Comparison of ENCODE assay signal across 1 cellular context in the genomic region with DNA sequence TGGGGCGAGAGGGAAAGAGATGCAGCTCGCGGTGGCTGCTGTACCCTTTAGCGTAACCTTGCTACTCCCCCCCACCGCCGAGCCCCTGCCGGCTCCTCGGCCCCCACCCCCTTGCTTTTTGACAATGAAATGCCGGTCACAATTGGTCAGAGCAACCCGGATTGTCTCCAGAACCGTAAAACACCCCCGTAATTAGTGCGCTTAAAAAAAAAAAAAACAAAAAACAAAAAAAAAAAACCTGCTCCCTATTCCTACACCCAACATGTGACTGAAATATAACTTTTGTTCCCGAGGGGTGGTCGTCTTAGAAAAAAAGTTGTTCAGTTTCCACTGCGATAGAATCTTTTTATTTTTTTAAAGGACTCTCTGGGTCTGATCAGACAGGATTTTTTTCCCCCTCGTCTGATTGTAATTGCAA.
TF ChIP-seq lines count a peak whose summit lies in the region.

No MANE protein-coding gene starts in this region.

TF ChIP-seq in K562, 482 proteins besides CTCF, POLR2A, EP300 and RAD21 (continued from another document):
- TF ChIP-seq, protein P1, sequence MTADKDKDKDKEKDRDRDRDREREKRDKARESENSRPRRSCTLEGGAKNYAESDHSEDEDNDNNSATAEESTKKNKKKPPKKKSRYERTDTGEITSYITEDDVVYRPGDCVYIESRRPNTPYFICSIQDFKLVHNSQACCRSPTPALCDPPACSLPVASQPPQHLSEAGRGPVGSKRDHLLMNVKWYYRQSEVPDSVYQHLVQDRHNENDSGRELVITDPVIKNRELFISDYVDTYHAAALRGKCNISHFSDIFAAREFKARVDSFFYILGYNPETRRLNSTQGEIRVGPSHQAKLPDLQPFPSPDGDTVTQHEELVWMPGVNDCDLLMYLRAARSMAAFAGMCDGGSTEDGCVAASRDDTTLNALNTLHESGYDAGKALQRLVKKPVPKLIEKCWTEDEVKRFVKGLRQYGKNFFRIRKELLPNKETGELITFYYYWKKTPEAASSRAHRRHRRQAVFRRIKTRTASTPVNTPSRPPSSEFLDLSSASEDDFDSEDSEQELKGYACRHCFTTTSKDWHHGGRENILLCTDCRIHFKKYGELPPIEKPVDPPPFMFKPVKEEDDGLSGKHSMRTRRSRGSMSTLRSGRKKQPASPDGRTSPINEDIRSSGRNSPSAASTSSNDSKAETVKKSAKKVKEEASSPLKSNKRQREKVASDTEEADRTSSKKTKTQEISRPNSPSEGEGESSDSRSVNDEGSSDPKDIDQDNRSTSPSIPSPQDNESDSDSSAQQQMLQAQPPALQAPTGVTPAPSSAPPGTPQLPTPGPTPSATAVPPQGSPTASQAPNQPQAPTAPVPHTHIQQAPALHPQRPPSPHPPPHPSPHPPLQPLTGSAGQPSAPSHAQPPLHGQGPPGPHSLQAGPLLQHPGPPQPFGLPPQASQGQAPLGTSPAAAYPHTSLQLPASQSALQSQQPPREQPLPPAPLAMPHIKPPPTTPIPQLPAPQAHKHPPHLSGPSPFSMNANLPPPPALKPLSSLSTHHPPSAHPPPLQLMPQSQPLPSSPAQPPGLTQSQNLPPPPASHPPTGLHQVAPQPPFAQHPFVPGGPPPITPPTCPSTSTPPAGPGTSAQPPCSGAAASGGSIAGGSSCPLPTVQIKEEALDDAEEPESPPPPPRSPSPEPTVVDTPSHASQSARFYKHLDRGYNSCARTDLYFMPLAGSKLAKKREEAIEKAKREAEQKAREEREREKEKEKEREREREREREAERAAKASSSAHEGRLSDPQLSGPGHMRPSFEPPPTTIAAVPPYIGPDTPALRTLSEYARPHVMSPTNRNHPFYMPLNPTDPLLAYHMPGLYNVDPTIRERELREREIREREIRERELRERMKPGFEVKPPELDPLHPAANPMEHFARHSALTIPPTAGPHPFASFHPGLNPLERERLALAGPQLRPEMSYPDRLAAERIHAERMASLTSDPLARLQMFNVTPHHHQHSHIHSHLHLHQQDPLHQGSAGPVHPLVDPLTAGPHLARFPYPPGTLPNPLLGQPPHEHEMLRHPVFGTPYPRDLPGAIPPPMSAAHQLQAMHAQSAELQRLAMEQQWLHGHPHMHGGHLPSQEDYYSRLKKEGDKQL (CRISPR knock-in tag; IDR thresholded peaks at IDR 0.05; ENCODE audit: borderline replicate concordance) = no peak
- TF ChIP-seq, protein P2, sequence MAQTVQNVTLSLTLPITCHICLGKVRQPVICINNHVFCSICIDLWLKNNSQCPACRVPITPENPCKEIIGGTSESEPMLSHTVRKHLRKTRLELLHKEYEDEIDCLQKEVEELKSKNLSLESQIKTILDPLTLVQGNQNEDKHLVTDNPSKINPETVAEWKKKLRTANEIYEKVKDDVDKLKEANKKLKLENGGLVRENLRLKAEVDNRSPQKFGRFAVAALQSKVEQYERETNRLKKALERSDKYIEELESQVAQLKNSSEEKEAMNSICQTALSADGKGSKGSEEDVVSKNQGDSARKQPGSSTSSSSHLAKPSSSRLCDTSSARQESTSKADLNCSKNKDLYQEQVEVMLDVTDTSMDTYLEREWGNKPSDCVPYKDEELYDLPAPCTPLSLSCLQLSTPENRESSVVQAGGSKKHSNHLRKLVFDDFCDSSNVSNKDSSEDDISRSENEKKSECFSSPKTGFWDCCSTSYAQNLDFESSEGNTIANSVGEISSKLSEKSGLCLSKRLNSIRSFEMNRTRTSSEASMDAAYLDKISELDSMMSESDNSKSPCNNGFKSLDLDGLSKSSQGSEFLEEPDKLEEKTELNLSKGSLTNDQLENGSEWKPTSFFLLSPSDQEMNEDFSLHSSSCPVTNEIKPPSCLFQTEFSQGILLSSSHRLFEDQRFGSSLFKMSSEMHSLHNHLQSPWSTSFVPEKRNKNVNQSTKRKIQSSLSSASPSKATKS (CRISPR knock-in tag; IDR thresholded peaks at IDR 0.05) = no peak
- no peak for TF ChIP-seq ZNF23 (CRISPR knock-in tag; IDR thresholded peaks at IDR 0.05)
- no peak for TF ChIP-seq YBX1 (IDR thresholded peaks at IDR 0.05)
- no peak for TF ChIP-seq POLR2G (IDR thresholded peaks at IDR 0.05; ENCODE audit: low read depth, low read length)
- no peak for TF ChIP-seq ZNF263 (CRISPR knock-in tag; IDR thresholded peaks at IDR 0.05; ENCODE audit: borderline replicate concordance)
- TF ChIP-seq SAP30 (IDR thresholded peaks at IDR 0.05; ENCODE audit: borderline replicate concordance, insufficient read depth, low read depth, low read length, poor library complexity, severe bottlenecking) = no peak
- no peak for TF ChIP-seq CBX3 (IDR thresholded peaks at IDR 0.05; ENCODE audit: borderline replicate concordance in 1 of 2, low read length in 2 of 2)
- TF ChIP-seq, protein P3, sequence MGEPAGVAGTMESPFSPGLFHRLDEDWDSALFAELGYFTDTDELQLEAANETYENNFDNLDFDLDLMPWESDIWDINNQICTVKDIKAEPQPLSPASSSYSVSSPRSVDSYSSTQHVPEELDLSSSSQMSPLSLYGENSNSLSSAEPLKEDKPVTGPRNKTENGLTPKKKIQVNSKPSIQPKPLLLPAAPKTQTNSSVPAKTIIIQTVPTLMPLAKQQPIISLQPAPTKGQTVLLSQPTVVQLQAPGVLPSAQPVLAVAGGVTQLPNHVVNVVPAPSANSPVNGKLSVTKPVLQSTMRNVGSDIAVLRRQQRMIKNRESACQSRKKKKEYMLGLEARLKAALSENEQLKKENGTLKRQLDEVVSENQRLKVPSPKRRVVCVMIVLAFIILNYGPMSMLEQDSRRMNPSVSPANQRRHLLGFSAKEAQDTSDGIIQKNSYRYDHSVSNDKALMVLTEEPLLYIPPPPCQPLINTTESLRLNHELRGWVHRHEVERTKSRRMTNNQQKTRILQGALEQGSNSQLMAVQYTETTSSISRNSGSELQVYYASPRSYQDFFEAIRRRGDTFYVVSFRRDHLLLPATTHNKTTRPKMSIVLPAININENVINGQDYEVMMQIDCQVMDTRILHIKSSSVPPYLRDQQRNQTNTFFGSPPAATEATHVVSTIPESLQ (CRISPR knock-in tag; IDR thresholded peaks at IDR 0.05) = no peak
- no peak for TF ChIP-seq ZNF41 (CRISPR knock-in tag; conservative IDR thresholded peaks at IDR 0.05)
- no peak for TF ChIP-seq CHD2 (IDR thresholded peaks at IDR 0.05; ENCODE audit: low read depth, low read length)
- TF ChIP-seq HNRNPL (IDR thresholded peaks at IDR 0.05; ENCODE audit: low read depth, low read length) = no peak
- TF ChIP-seq, protein P4, sequence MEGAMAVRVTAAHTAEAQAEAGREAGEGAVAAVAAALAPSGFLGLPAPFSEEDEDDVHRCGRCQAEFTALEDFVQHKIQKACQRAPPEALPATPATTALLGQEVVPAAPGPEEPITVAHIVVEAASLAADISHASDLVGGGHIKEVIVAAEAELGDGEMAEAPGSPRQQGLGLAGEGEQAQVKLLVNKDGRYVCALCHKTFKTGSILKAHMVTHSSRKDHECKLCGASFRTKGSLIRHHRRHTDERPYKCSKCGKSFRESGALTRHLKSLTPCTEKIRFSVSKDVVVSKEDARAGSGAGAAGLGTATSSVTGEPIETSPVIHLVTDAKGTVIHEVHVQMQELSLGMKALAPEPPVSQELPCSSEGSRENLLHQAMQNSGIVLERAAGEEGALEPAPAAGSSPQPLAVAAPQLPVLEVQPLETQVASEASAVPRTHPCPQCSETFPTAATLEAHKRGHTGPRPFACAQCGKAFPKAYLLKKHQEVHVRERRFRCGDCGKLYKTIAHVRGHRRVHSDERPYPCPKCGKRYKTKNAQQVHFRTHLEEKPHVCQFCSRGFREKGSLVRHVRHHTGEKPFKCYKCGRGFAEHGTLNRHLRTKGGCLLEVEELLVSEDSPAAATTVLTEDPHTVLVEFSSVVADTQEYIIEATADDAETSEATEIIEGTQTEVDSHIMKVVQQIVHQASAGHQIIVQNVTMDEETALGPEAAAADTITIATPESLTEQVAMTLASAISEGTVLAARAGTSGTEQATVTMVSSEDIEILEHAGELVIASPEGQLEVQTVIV (CRISPR knock-in tag; IDR thresholded peaks at IDR 0.05; ENCODE audit: borderline replicate concordance) = no peak
- TF ChIP-seq, protein P5, sequence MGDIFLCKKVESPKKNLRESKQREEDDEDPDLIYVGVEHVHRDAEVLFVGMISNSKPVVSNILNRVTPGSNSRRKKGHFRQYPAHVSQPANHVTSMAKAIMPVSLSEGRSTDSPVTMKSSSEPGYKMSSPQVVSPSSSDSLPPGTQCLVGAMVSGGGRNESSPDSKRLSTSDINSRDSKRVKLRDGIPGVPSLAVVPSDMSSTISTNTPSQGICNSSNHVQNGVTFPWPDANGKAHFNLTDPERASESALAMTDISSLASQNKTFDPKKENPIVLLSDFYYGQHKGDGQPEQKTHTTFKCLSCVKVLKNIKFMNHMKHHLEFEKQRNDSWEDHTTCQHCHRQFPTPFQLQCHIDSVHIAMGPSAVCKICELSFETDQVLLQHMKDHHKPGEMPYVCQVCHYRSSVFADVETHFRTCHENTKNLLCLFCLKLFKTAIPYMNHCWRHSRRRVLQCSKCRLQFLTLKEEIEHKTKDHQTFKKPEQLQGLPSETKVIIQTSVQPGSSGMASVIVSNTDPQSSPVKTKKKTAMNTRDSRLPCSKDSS (IDR thresholded peaks at IDR 0.05; ENCODE audit: low read depth, partially characterized antibody) = no peak
- TF ChIP-seq BCOR (IDR thresholded peaks at IDR 0.05) = no peak
TF ChIP-seq in K562: peak in this region for 0.
